ENCODE assay signal across 17 cellular contexts in the genomic region with DNA sequence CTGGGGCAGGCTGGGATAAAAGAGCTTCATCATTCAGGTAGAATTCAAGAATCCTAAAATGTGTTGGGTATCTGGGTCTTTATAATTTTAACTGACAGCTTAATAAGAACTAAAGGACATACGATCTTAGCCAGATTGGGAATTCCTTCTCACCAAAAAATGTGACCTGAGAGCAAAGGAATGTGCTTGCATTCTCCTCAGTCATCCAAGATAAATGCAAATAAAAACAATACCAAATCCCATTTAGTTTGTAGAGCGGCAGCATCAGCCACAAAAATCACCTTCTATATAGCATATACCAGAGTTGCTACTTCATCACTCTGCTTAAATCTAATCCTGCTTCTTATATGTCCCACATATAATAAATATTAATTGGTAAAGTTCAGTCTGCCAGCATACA. TPM values are rescaled to one million over a fixed set of nuclear protein-coding genes. Genes with fewer than 3 reads are reported as not detected.
DNase-seq lines count a peak whose midpoint lies in the region; ATAC-seq and TF ChIP-seq lines count a peak whose summit lies in the region.
"Had no signal": no experiment of that assay in that cellular context is flagged by ENCODE, and none has a peak within 500 bp of the region (broad histone marks: within the 10 kb centered on the region; RNA-seq: fewer than 3 reads in every experiment).

No MANE protein-coding gene starts in this region.

- H3F3A ChIP-seq in GM23338 (replicated peaks; ENCODE audit: low read depth) (no peaks in the 10 kb centered on the region), smooth muscle cell (ENCODE audit: low read depth) (no peaks in the 10 kb centered on the region)

- TF ChIP-seq CTCF in GM23338 (conservative IDR thresholded peaks at IDR 0.05; ENCODE audit: low read depth in 2 of 2), result no peak
- TF ChIP-seq CTCF in fibroblast of lung (conservative IDR thresholded peaks at IDR 0.05 in 1 of 2, IDR thresholded peaks at IDR 0.05 in 1 of 2; ENCODE audit: low read depth in 1 of 2, low read length in 2 of 2), result no peak
- no peak for TF ChIP-seq CTCF in smooth muscle cell (IDR thresholded peaks at IDR 0.05; ENCODE audit: borderline replicate concordance, insufficient read depth, poor library complexity, severe bottlenecking)

- H4K20me1 ChIP-seq in GM23338 (replicated peaks; ENCODE audit: insufficient read depth), result no peaks in the 10 kb centered on the region; the same call in 1 of the 2 replicates
- H4K20me1 ChIP-seq in fibroblast of lung (ENCODE audit: control insufficient read depth, extremely low read depth, insufficient read depth, low read length), result no peaks in the 10 kb centered on the region
- H4K20me1 ChIP-seq in smooth muscle cell (ENCODE audit: low read depth), result no peaks in the 10 kb centered on the region

- 63% methylated on average over 2 of the region's 2 CpGs for WGBS in smooth muscle cell (ENCODE audit: low lambda C conversion rate)

- H3K9me2 ChIP-seq in GM23338 (ENCODE audit: insufficient read depth), result no peaks in the 10 kb centered on the region

- H3K4me3 Mint-ChIP-seq in GM23338, result no peak overlapping the region
- H3K4me3 Mint-ChIP-seq: stimulated activated naive CD8-positive, alpha-beta T cell treated with anti-CD3 and anti-CD28 coated beads, Interleukin-15, Interleukin-2, amounts not matched to agents 100 ng/mL and 50 ng/mL, for 24 hours had no signal

- H3K36me3 ChIP-seq in GM23338 (ENCODE audit: insufficient read depth) (no peaks in the 10 kb centered on the region), SJSA1 (no peaks in the 10 kb centered on the region), fibroblast of lung (ENCODE audit: control insufficient read depth, insufficient read depth, low read length) (no peaks in the 10 kb centered on the region), smooth muscle cell (ENCODE audit: low read depth) (no peaks in the 10 kb centered on the region)

- H3K4me2 ChIP-seq in GM23338 (peak overlapping the region; percentile 5; the same call in 1 of the 2 replicates), fibroblast of lung (ENCODE audit: extremely low read depth, insufficient read depth, low read length) (peak overlapping the region; percentile 37), smooth muscle cell (no peak overlapping the region)
- H3K4me2 ChIP-seq: KMS-11 had no signal

- H3K27me3 ChIP-seq in GM23338 (ENCODE audit: insufficient read depth), result no peaks in the 10 kb centered on the region
- no peaks in the 10 kb centered on the region for H3K27me3 ChIP-seq in SJSA1 (replicated peaks)
- no peaks in the 10 kb centered on the region for H3K27me3 ChIP-seq in fibroblast of lung (ENCODE audit: control insufficient read depth, insufficient read depth, low read length)
- H3K27me3 ChIP-seq in smooth muscle cell (ENCODE audit: low read depth), result no peaks in the 10 kb centered on the region

- peak overlapping the region; percentile 68 for H3K27ac ChIP-seq in GM23338 (ENCODE audit: low read depth)
- peak overlapping the region; percentile 91 for H3K27ac ChIP-seq in SJSA1
- no peak overlapping the region for H3K27ac ChIP-seq in fibroblast of lung (ENCODE audit: insufficient read depth, low read length)
- H3K27ac ChIP-seq in smooth muscle cell (ENCODE audit: low read depth), result peak overlapping the region; percentile 12
- H3K27ac ChIP-seq: KMS-11 had no signal

- no peaks in the 10 kb centered on the region for H3K9me3 Mint-ChIP-seq in GM23338
- H3K9me3 Mint-ChIP-seq: stimulated activated naive CD8-positive, alpha-beta T cell treated with anti-CD3 and anti-CD28 coated beads, Interleukin-15, Interleukin-2, amounts not matched to agents 100 ng/mL and 50 ng/mL, for 24 hours had no signal

- peak; percentile 74 for DNase-seq in GM23338 (ENCODE audit: low spot score)
- DNase-seq in SJSA1 (ENCODE audit: low read depth in 1 of 2, low spot score in 2 of 2), result peak; percentile 46 to 83
- peak in 1 of 2 donors; percentile 83 for DNase-seq in fibroblast of lung (ENCODE audit: low read depth in 2 of 2)
- no peak for DNase-seq in smooth muscle cell (lab: John Stamatoyannopoulos, UW; ENCODE audit: unreplicated experiment)
- no peak for DNase-seq in NCI-H187 (lab: John Stamatoyannopoulos, UW)
- no peak for DNase-seq in amniotic stem cell (lab: John Stamatoyannopoulos, UW)
- DNase-seq: activated CD8-positive, alpha-beta memory T cell treated with anti-CD3 and anti-CD28 coated beads for 24 hours; activated gamma-delta T cell; Calu3; caudate nucleus; hypothalamus; NCI-H1694 treated with DMSO at 0.1 percent for 48 hours; NCI-H82 had no signal

- no peaks in the 10 kb centered on the region for H3K27me3 Mint-ChIP-seq in GM23338 (ENCODE audit: insufficient read depth, low read depth, poor library complexity)
- H3K27me3 Mint-ChIP-seq: stimulated activated naive CD8-positive, alpha-beta T cell treated with anti-CD3 and anti-CD28 coated beads, Interleukin-15, Interleukin-2, amounts not matched to agents 100 ng/mL and 50 ng/mL, for 24 hours had no signal

- ATAC-seq in GM23338 (peak; percentile 56), GM19035 (IDR thresholded peaks at IDR 0.05; ENCODE audit: unreplicated experiment) (no peak)
- ATAC-seq: Right ventricle myocardium inferior had no signal

- H3K4me3 ChIP-seq in GM23338 (no peak overlapping the region), SJSA1 (no peak overlapping the region), fibroblast of lung (replicated peaks in 1 of 4; ENCODE audit: control extremely low read depth in 1 of 4, insufficient read depth in 1 of 4, low read depth in 3 of 4, low read length in 4 of 4) (no peak overlapping the region), smooth muscle cell (no peak overlapping the region)

- H3K27ac Mint-ChIP-seq in GM23338, result no peak overlapping the region
- H3K27ac Mint-ChIP-seq: stimulated activated naive CD8-positive, alpha-beta T cell treated with anti-CD3 and anti-CD28 coated beads, Interleukin-15, Interleukin-2, amounts not matched to agents 100 ng/mL and 50 ng/mL, for 24 hours had no signal

- H3K9ac ChIP-seq in fibroblast of lung (ENCODE audit: insufficient read depth, low read length) (no peak overlapping the region), smooth muscle cell (ENCODE audit: low read depth) (no peak overlapping the region)
- H3K9ac ChIP-seq: KMS-11 had no signal

- H3K4me1 ChIP-seq in GM23338 (ENCODE audit: insufficient read depth) (peaks cover 9% of the 10 kb centered on the region), SJSA1 (replicated peaks) (peaks cover 32% of the 10 kb centered on the region), fibroblast of lung (ENCODE audit: control insufficient read depth, extremely low read depth, insufficient read depth, low read length) (peaks cover 5% of the 10 kb centered on the region), smooth muscle cell (ENCODE audit: low read depth) (peaks cover 11% of the 10 kb centered on the region)

- H2AFZ ChIP-seq in GM23338 (no peak overlapping the region), fibroblast of lung (ENCODE audit: low read length) (no peak overlapping the region), smooth muscle cell (ENCODE audit: low read depth) (no peak overlapping the region)

- H3K36me3 Mint-ChIP-seq in GM23338 (ENCODE audit: low read depth), result no peaks in the 10 kb centered on the region

- H3K9me3 ChIP-seq in SJSA1 (replicated peaks), result no peaks in the 10 kb centered on the region
- H3K9me3 ChIP-seq in fibroblast of lung (ENCODE audit: control insufficient read depth, insufficient read depth, low read depth, low read length), result no peaks in the 10 kb centered on the region
- H3K9me3 ChIP-seq in smooth muscle cell (replicated peaks; ENCODE audit: low read depth), result no peaks in the 10 kb centered on the region

- H3K4me1 Mint-ChIP-seq in GM23338, result peaks cover 15% of the 10 kb centered on the region

- H3K79me2 ChIP-seq in GM23338 (replicated peaks; ENCODE audit: insufficient read depth) (peaks cover 4% of the 10 kb centered on the region), fibroblast of lung (ENCODE audit: control insufficient read depth, insufficient read depth, low read length) (no peaks in the 10 kb centered on the region), smooth muscle cell (ENCODE audit: low read depth) (no peaks in the 10 kb centered on the region)

RNA-seq across cellular contexts. Expression of gene USP49, which starts 16.9 kb away (rescaled TPM):
- total RNA-seq in GM23338 (2014; rRNA removed; shearing (Covaris generic)), result 20.2 and 21.5 TPM in 2 replicates
- polyA plus RNA-seq in GM23338 (2016; fragmentation: Nextera tagmentation; extraction: Ambion mirVana), result 5.3 and 5.9 TPM in 2 replicates
- 1.0 and 2.3 TPM in 2 replicates for total RNA-seq in SJSA1 (2014; rRNA removed; shearing (Covaris generic))
- total RNA-seq in fibroblast of lung, result 1.8 and 2.3 TPM in 2 replicates
- 1.0 and 1.5 TPM in 2 replicates for polyA plus RNA-seq in fibroblast of lung
- polyA plus RNA-seq in fibroblast of lung (2012), result 1.0 and 1.2 TPM in 2 replicates
- 0.67 and 0.96 TPM in 2 replicates for polyA minus RNA-seq in fibroblast of lung (ENCODE audit: low replicate concordance)
- 2.3 and 5.2 TPM in 2 replicates for total RNA-seq in smooth muscle cell
- 1.9 and 3.0 TPM in 2 replicates for polyA plus RNA-seq in smooth muscle cell

RNA-seq across cellular contexts. Expression of gene MED20, which starts 42.7 kb away (rescaled TPM):
- total RNA-seq in GM23338 (2014; rRNA removed; shearing (Covaris generic)), result 39.3 and 47.2 TPM in 2 replicates
- 18.1 and 20.1 TPM in 2 replicates for polyA plus RNA-seq in GM23338 (2016; fragmentation: Nextera tagmentation; extraction: Ambion mirVana)
- total RNA-seq in SJSA1 (2014; rRNA removed; shearing (Covaris generic)), result 31.9 and 46.8 TPM in 2 replicates
- total RNA-seq in fibroblast of lung, result 24.9 and 27.7 TPM in 2 replicates
- 38.6 and 40.0 TPM in 2 replicates for polyA plus RNA-seq in fibroblast of lung
- polyA plus RNA-seq in fibroblast of lung (2012), result 23.9 and 25.4 TPM in 2 replicates
- 50.0 and 113 TPM in 2 replicates for polyA minus RNA-seq in fibroblast of lung (ENCODE audit: low replicate concordance)
- total RNA-seq in smooth muscle cell, result 13.2 and 13.4 TPM in 2 replicates
- 14.0 and 14.9 TPM in 2 replicates for polyA plus RNA-seq in smooth muscle cell

RNA-seq across cellular contexts. Expression of gene BYSL, which starts 43.1 kb away (rescaled TPM):
- 32.7 and 33.7 TPM in 2 replicates for total RNA-seq in GM23338 (2014; rRNA removed; shearing (Covaris generic))
- polyA plus RNA-seq in GM23338 (2016; fragmentation: Nextera tagmentation; extraction: Ambion mirVana) (30.3 and 35.3 TPM in 2 replicates), fibroblast of lung (11.3 and 19.7 TPM in 2 replicates), smooth muscle cell (23.8 and 26.2 TPM in 2 replicates)
- 21.5 and 24.2 TPM in 2 replicates for total RNA-seq in SJSA1 (2014; rRNA removed; shearing (Covaris generic))
- total RNA-seq in fibroblast of lung (13.7 and 14.9 TPM in 2 replicates), smooth muscle cell (10.8 and 11.4 TPM in 2 replicates)
- 15.8 and 28.6 TPM in 2 replicates for polyA plus RNA-seq in fibroblast of lung (2012)
- 55.8 and 72.2 TPM in 2 replicates for polyA minus RNA-seq in fibroblast of lung (ENCODE audit: low replicate concordance)

Comparison
In these comparisons a context has a peak if more than half of its experiments do, and no peak if none do; other contexts are left out.
1. DNase-seq: peak in GM23338 (single experiment) and SJSA1 (2 of 2); none in smooth muscle cell (single experiment), NCI-H187 (0 of 2) and amniotic stem cell (single experiment).